ENCODE assay signal across 9 cellular contexts in genomic region chr6:89064931-89065330, GRCh38. TPM values are rescaled to one million over a fixed set of nuclear protein-coding genes. Genes with fewer than 3 reads are reported as not detected.
"Had no signal": no experiment of that assay in that cellular context is flagged by ENCODE, and none has a peak within 500 bp of the region (broad histone marks: within the 10 kb centered on the region; RNA-seq: fewer than 3 reads in every experiment).

No MANE protein-coding gene starts in this region.

RNA-seq across cellular contexts. Expression of gene SRSF12, which starts 52.9 kb away (rescaled TPM):
- total RNA-seq: activated B cell treated with CpG ODN at 0.5 μM for 24 hours; activated CD4-positive, alpha-beta memory T cell treated with anti-CD3 and anti-CD28 coated beads, Interleukin-2, amount 10 ng/mL, durations not matched to agents 7 days and 5 days; activated CD4-positive, alpha-beta T cell treated with anti-CD3 and anti-CD28 coated beads, Interleukin-2, amount 10 ng/mL, durations not matched to agents 7 days and 5 days; activated CD8-positive, alpha-beta memory T cell treated with anti-CD3 and anti-CD28 coated beads, Interleukin-2, amount 10 ng/mL, durations not matched to agents 7 days and 5 days; activated CD8-positive, alpha-beta T cell treated with anti-CD3 and anti-CD28 coated beads, Interleukin-2, amount 10 ng/mL, durations not matched to agents 7 days and 5 days; T-cell; T-helper 1 cell treated with Interleukin-12 subunit alpha and Interleukin-12 subunit beta and Interleukin-4 antibody, amounts not matched to agents 30 ng/mL and 1 ng/mL, for 36 hours; T-helper 17 cell; T-helper 2 cell treated with Interferon-gamma antibody and Interleukin-4, amounts not matched to agents 100 ng/mL and 5 ng/mL, for 36 hours had no signal
